16 cellular contexts compared by ENCODE assay signal in the genomic region with DNA sequence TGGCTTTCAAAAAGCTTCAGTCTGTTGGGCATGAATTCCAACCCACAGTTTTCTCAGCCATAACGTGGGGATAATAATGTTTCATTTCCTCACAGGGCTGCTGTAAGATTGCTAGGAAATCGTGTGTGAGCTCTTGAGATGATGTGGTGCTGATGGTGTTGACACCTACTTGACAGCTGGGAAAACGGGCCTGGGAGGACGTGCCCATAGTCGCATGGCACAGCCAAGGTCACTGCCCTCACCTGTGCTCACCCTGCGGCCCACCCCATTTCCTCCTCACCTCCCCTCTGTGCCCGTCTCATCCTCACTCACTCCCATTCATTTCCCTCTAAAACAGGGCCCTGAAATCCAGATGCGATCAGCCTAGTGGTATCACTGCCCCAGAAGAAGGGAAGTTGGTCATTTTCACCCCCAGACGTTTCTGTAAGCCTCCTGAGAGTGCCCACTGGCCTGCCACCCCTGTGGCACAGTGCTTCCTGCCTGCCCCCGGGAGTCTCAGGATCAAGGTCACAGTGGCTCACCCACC. TPM values are rescaled to one million over a fixed set of nuclear protein-coding genes. Genes with fewer than 3 reads are reported as not detected.
DNase-seq lines count a peak whose midpoint lies in the region; ATAC-seq and TF ChIP-seq lines count a peak whose summit lies in the region.
"Had no signal": no experiment of that assay in that cellular context is flagged by ENCODE, and none has a peak within 500 bp of the region (broad histone marks: within the 10 kb centered on the region; RNA-seq: fewer than 3 reads in every experiment).

No MANE protein-coding gene starts in this region.

- H3K4me3 Mint-ChIP-seq in activated CD8-positive, alpha-beta T cell treated with anti-CD3 and anti-CD28 coated beads, Interleukin-2, amount 10 ng/mL, durations not matched to agents 7 days and 5 days: no peak overlapping the region
- no peak overlapping the region for H3K4me3 Mint-ChIP-seq in activated CD8-positive, alpha-beta T cell treated with anti-CD3 and anti-CD28 coated beads for 36 hours
- H3K4me3 Mint-ChIP-seq in type B pancreatic cell: no peak overlapping the region
- no peak overlapping the region for H3K4me3 Mint-ChIP-seq in activated CD4-positive, alpha-beta T cell treated with anti-CD3 and anti-CD28 coated beads, Interleukin-2, amount 10 ng/mL, durations not matched to agents 24 days and 14 days
- H3K4me3 Mint-ChIP-seq: CD4-positive, alpha-beta T cell had no signal

- H3K36me3 ChIP-seq in esophagus muscularis mucosa: no peaks in the 10 kb centered on the region

- POLR2A ChIA-PET in activated CD8-positive, alpha-beta T cell treated with anti-CD3 and anti-CD28 coated beads, Interleukin-2, amount 10 ng/mL, durations not matched to agents 7 days and 5 days (lab: Charles Lee): no interaction called here
- POLR2A ChIA-PET in activated CD8-positive, alpha-beta T cell treated with anti-CD3 and anti-CD28 coated beads for 36 hours (lab: Charles Lee): no interaction called here

- TF ChIP-seq EP300 in esophagus muscularis mucosa (IDR thresholded peaks at IDR 0.05): no peak

- no peaks in the 10 kb centered on the region for H3K4me1 Mint-ChIP-seq in activated CD8-positive, alpha-beta T cell treated with anti-CD3 and anti-CD28 coated beads, Interleukin-2, amount 10 ng/mL, durations not matched to agents 7 days and 5 days (ENCODE audit: low read depth)
- H3K4me1 Mint-ChIP-seq in activated CD8-positive, alpha-beta T cell treated with anti-CD3 and anti-CD28 coated beads for 36 hours (ENCODE audit: low read depth): no peaks in the 10 kb centered on the region
- peaks cover 5% of the 10 kb centered on the region for H3K4me1 Mint-ChIP-seq in type B pancreatic cell (ENCODE audit: unreplicated experiment)
- H3K4me1 Mint-ChIP-seq in activated CD4-positive, alpha-beta T cell treated with anti-CD3 and anti-CD28 coated beads, Interleukin-2, amount 10 ng/mL, durations not matched to agents 24 days and 14 days: no peaks in the 10 kb centered on the region

- H3K27ac Mint-ChIP-seq in activated CD8-positive, alpha-beta T cell treated with anti-CD3 and anti-CD28 coated beads, Interleukin-2, amount 10 ng/mL, durations not matched to agents 7 days and 5 days: no peak overlapping the region
- no peak overlapping the region for H3K27ac Mint-ChIP-seq in activated CD8-positive, alpha-beta T cell treated with anti-CD3 and anti-CD28 coated beads for 36 hours
- H3K27ac Mint-ChIP-seq in type B pancreatic cell: no peak overlapping the region
- H3K27ac Mint-ChIP-seq in activated CD4-positive, alpha-beta T cell treated with anti-CD3 and anti-CD28 coated beads, Interleukin-2, amount 10 ng/mL, durations not matched to agents 24 days and 14 days: no peak overlapping the region
- H3K27ac Mint-ChIP-seq: CD4-positive, alpha-beta T cell had no signal

- H3K9me3 ChIP-seq in esophagus muscularis mucosa: no peaks in the 10 kb centered on the region
- H3K9me3 ChIP-seq: A549, Caco-2 had no signal

- peak; percentile 10 for DNase-seq in activated CD8-positive, alpha-beta T cell treated with anti-CD3 and anti-CD28 coated beads, Interleukin-2, amount 10 ng/mL, durations not matched to agents 7 days and 5 days
- DNase-seq in activated CD8-positive, alpha-beta T cell treated with anti-CD3 and anti-CD28 coated beads for 36 hours: no peak
- peak; percentile 16 for DNase-seq in MV-4-11 (lab: John Stamatoyannopoulos, UW)
- peak; percentile 75 for DNase-seq in esophagus muscularis mucosa (ENCODE audit: extremely low spot score)
- DNase-seq in type B pancreatic cell (ENCODE audit: extremely low spot score, unreplicated experiment): peak; percentile 49
- no peak for DNase-seq in activated CD4-positive, alpha-beta T cell treated with anti-CD3 and anti-CD28 coated beads, Interleukin-2, amount 10 ng/mL, durations not matched to agents 24 days and 14 days
- DNase-seq in NCI-H345 treated with DMSO at 0.1 percent for 48 hours (lab: John Stamatoyannopoulos, UW; ENCODE audit: unreplicated experiment): no peak
- DNase-seq: AML-193; Caco-2; CD4-positive, alpha-beta T cell; HCEC 1CT; IMR-90 had no signal

- no peak for ATAC-seq in activated CD8-positive, alpha-beta T cell treated with anti-CD3 and anti-CD28 coated beads, Interleukin-2, amount 10 ng/mL, durations not matched to agents 7 days and 5 days
- ATAC-seq in activated CD8-positive, alpha-beta T cell treated with anti-CD3 and anti-CD28 coated beads for 36 hours: no peak
- ATAC-seq: A549 had no signal

- H3K27me3 Mint-ChIP-seq in activated CD8-positive, alpha-beta T cell treated with anti-CD3 and anti-CD28 coated beads, Interleukin-2, amount 10 ng/mL, durations not matched to agents 7 days and 5 days (ENCODE audit: low read depth): peaks cover 9% of the 10 kb centered on the region
- H3K27me3 Mint-ChIP-seq in activated CD8-positive, alpha-beta T cell treated with anti-CD3 and anti-CD28 coated beads for 36 hours: peaks cover 13% of the 10 kb centered on the region
- H3K27me3 Mint-ChIP-seq in type B pancreatic cell: no peaks in the 10 kb centered on the region
- H3K27me3 Mint-ChIP-seq in activated CD4-positive, alpha-beta T cell treated with anti-CD3 and anti-CD28 coated beads, Interleukin-2, amount 10 ng/mL, durations not matched to agents 24 days and 14 days: peaks cover 9% of the 10 kb centered on the region

- H3K4me3 ChIP-seq in esophagus muscularis mucosa: no peak overlapping the region
- H3K4me3 ChIP-seq: A549 had no signal

- no peaks in the 10 kb centered on the region for H3K36me3 Mint-ChIP-seq in activated CD8-positive, alpha-beta T cell treated with anti-CD3 and anti-CD28 coated beads, Interleukin-2, amount 10 ng/mL, durations not matched to agents 7 days and 5 days (ENCODE audit: low read depth)
- no peaks in the 10 kb centered on the region for H3K36me3 Mint-ChIP-seq in activated CD8-positive, alpha-beta T cell treated with anti-CD3 and anti-CD28 coated beads for 36 hours (ENCODE audit: low read depth)
- H3K36me3 Mint-ChIP-seq in type B pancreatic cell: peaks cover 3% of the 10 kb centered on the region
- H3K36me3 Mint-ChIP-seq in activated CD4-positive, alpha-beta T cell treated with anti-CD3 and anti-CD28 coated beads, Interleukin-2, amount 10 ng/mL, durations not matched to agents 24 days and 14 days (ENCODE audit: low read depth): no peaks in the 10 kb centered on the region

- H3K27ac ChIP-seq in esophagus muscularis mucosa (replicated peaks in 1 of 4): no peak overlapping the region
- H3K27ac ChIP-seq: 22Rv1, A549, C4-2B, HL-60 had no signal

- no peak for TF ChIP-seq CTCF in activated CD8-positive, alpha-beta T cell treated with anti-CD3 and anti-CD28 coated beads for 36 hours (IDR thresholded peaks at IDR 0.05)
- TF ChIP-seq CTCF in esophagus muscularis mucosa (IDR thresholded peaks at IDR 0.05): no peak
- no peak for TF ChIP-seq CTCF in type B pancreatic cell (conservative IDR thresholded peaks at IDR 0.05)

- H3K9me3 Mint-ChIP-seq in activated CD8-positive, alpha-beta T cell treated with anti-CD3 and anti-CD28 coated beads, Interleukin-2, amount 10 ng/mL, durations not matched to agents 7 days and 5 days (ENCODE audit: insufficient read depth): no peaks in the 10 kb centered on the region
- H3K9me3 Mint-ChIP-seq in activated CD8-positive, alpha-beta T cell treated with anti-CD3 and anti-CD28 coated beads for 36 hours: no peaks in the 10 kb centered on the region
- H3K9me3 Mint-ChIP-seq in type B pancreatic cell: no peaks in the 10 kb centered on the region
- H3K9me3 Mint-ChIP-seq in activated CD4-positive, alpha-beta T cell treated with anti-CD3 and anti-CD28 coated beads, Interleukin-2, amount 10 ng/mL, durations not matched to agents 24 days and 14 days: no peaks in the 10 kb centered on the region
- H3K9me3 Mint-ChIP-seq: CD4-positive, alpha-beta T cell had no signal

- TF ChIP-seq POLR2A in esophagus muscularis mucosa (IDR thresholded peaks at IDR 0.05; ENCODE audit: low read depth): no peak

- WGBS in esophagus muscularis mucosa: 72% methylated on average over 10 of the region's 10 CpGs

- CTCF ChIA-PET in activated CD8-positive, alpha-beta T cell treated with anti-CD3 and anti-CD28 coated beads, Interleukin-2, amount 10 ng/mL, durations not matched to agents 7 days and 5 days (lab: Charles Lee): no interaction called here
- CTCF ChIA-PET in activated CD8-positive, alpha-beta T cell treated with anti-CD3 and anti-CD28 coated beads for 36 hours (lab: Charles Lee): interaction anchor here (1.1 kb wide), 1 partner anchor 35 kb away, joined by 4 read pairs; no protein-coding TSS in a partner anchor

- H3K27me3 ChIP-seq in esophagus muscularis mucosa: peaks cover 0 to 28% (median 0%) of the 10 kb centered on the region in 4 donors

- intact Hi-C loops in activated CD8-positive, alpha-beta T cell treated with anti-CD3 and anti-CD28 coated beads for 36 hours (cut with micrococcal nuclease): no loop called here
- intact Hi-C loops in esophagus muscularis mucosa (cut with DNase I): no loop called here
- intact Hi-C loops in activated CD4-positive, alpha-beta T cell treated with anti-CD3 and anti-CD28 coated beads, Interleukin-2, amount 10 ng/mL, durations not matched to agents 24 days and 14 days (cut with micrococcal nuclease): no loop called here

- no peaks in the 10 kb centered on the region for H3K4me1 ChIP-seq in esophagus muscularis mucosa
- H3K4me1 ChIP-seq: A549, Caco-2 had no signal

RNA-seq across cellular contexts. Expression of a gene that starts 33.0 kb away (rescaled TPM):
- not detected for total RNA-seq in activated CD8-positive, alpha-beta T cell treated with anti-CD3 and anti-CD28 coated beads, Interleukin-2, amount 10 ng/mL, durations not matched to agents 7 days and 5 days
- total RNA-seq in activated CD8-positive, alpha-beta T cell treated with anti-CD3 and anti-CD28 coated beads for 36 hours: not detected
- total RNA-seq in esophagus muscularis mucosa (under 1 TPM; 0.13 to 0.50 (median 0.41) TPM), type B pancreatic cell (ENCODE audit: low replicate concordance) (8.5 and 51.1 TPM in 2 replicates)
- total RNA-seq in activated CD4-positive, alpha-beta T cell treated with anti-CD3 and anti-CD28 coated beads, Interleukin-2, amount 10 ng/mL, durations not matched to agents 24 days and 14 days: not detected in 2 replicates
- total RNA-seq: CD4-positive, alpha-beta T cell; IMR-90 had no signal

Comparison
In these comparisons a context has a peak if more than half of its experiments do, and no peak if none do; other contexts are left out.
1. DNase-seq: peak in activated CD8-positive, alpha-beta T cell treated with anti-CD3 and anti-CD28 coated beads, Interleukin-2, amount 10 ng/mL, durations not matched to agents 7 days and 5 days (single experiment), MV-4-11 (single experiment), esophagus muscularis mucosa (single experiment) and type B pancreatic cell (single experiment); none in activated CD8-positive, alpha-beta T cell treated with anti-CD3 and anti-CD28 coated beads for 36 hours (single experiment), activated CD4-positive, alpha-beta T cell treated with anti-CD3 and anti-CD28 coated beads, Interleukin-2, amount 10 ng/mL, durations not matched to agents 24 days and 14 days (single experiment) and NCI-H345 treated with DMSO at 0.1 percent for 48 hours (single experiment).